12 cellular contexts compared by ENCODE assay signal in genomic region chrX:11629593-11630211, GRCh38. TPM values are rescaled to one million over a fixed set of nuclear protein-coding genes. Genes with fewer than 3 reads are reported as not detected.
DNase-seq lines count a peak whose midpoint lies in the region; ATAC-seq and TF ChIP-seq lines count a peak whose summit lies in the region.
"Had no signal": no experiment of that assay in that cellular context is flagged by ENCODE, and none has a peak within 500 bp of the region (broad histone marks: within the 10 kb centered on the region; RNA-seq: fewer than 3 reads in every experiment).

No MANE protein-coding gene starts in this region.

- H3K4me1 ChIP-seq in right atrium auricular region (no peaks in the 10 kb centered on the region), IMR-90 (ENCODE audit: control insufficient read depth, insufficient read depth, low read length) (no peaks in the 10 kb centered on the region)
- H3K4me1 ChIP-seq: A549 had no signal

- in situ Hi-C loops in IMR-90 (cut with MboI; ENCODE audit: low sequenced_read_pairs) = no loop called here

- H3K36me3 Mint-ChIP-seq in immature natural killer cell = no peaks in the 10 kb centered on the region
- H3K36me3 Mint-ChIP-seq in activated naive CD4-positive, alpha-beta T cell treated with anti-CD3 and anti-CD28 coated beads, Interleukin-2, amount 10 ng/mL, durations not matched to agents 7 days and 5 days = no peaks in the 10 kb centered on the region

- H3K18ac ChIP-seq in IMR-90 (ENCODE audit: low read depth, low read length) = no peak overlapping the region

- H4K91ac ChIP-seq in IMR-90 (ENCODE audit: insufficient read depth, low read depth, low read length) = no peak overlapping the region

- H3K9ac ChIP-seq in IMR-90 (ENCODE audit: low read depth, low read length) = no peak overlapping the region

- WGBS in IMR-90 (ENCODE audit: extremely low coverage in 2 of 2, insufficient read length in 1 of 2), 2 experiments = 0% methylated on average over 2 of the region's 4 CpGs; no CpG with 5 or more reads in 1 of the 2 experiments

- intact Hi-C loops in Right ventricle myocardium inferior (cut with DNase I) = no loop called here
- intact Hi-C loops in IMR-90 (cut with micrococcal nuclease) = no loop called here

- CTCF ChIA-PET in IMR-90 (lab: Yijun Ruan, JAX) = no interaction called here
- CTCF ChIA-PET in activated naive CD4-positive, alpha-beta T cell treated with anti-CD3 and anti-CD28 coated beads, Interleukin-2, amount 10 ng/mL, durations not matched to agents 7 days and 5 days (lab: Charles Lee) = no interaction called here

- no peak overlapping the region for H2BK15ac ChIP-seq in IMR-90 (ENCODE audit: low read depth, low read length)

- dilution Hi-C loops in IMR-90 (cut with HindIII; ENCODE audit: low sequenced_read_pairs, unreplicated experiment) = no loop called here

- H2BK5ac ChIP-seq in IMR-90 (ENCODE audit: low read depth, low read length, poor library complexity, severe bottlenecking) = no peak overlapping the region

- peaks cover 0 to 3% (median 2%) of the 10 kb centered on the region in 3 donors for H3K27me3 Mint-ChIP-seq in immature natural killer cell (ENCODE audit: low read depth in 3 of 3)
- no peaks in the 10 kb centered on the region for H3K27me3 Mint-ChIP-seq in activated naive CD4-positive, alpha-beta T cell treated with anti-CD3 and anti-CD28 coated beads, Interleukin-2, amount 10 ng/mL, durations not matched to agents 7 days and 5 days

- TF ChIP-seq POLR2A in IMR-90 (IDR thresholded peaks at IDR 0.05; ENCODE audit: low read depth, low read length) = no peak

- no peak overlapping the region for H4K8ac ChIP-seq in IMR-90 (ENCODE audit: low read depth in 2 of 2, low read length in 2 of 2)

- peak; percentile 67 for ATAC-seq in Right ventricle myocardium inferior
- ATAC-seq in IMR-90 (ENCODE audit: low read depth) = peak; percentile 49
- ATAC-seq: A549 had no signal

- H2AK5ac ChIP-seq in IMR-90 (ENCODE audit: low read depth, low read length) = no peak overlapping the region

- DNase-seq in Right ventricle myocardium inferior (ENCODE audit: missing footprints) (no peak), right atrium auricular region (ENCODE audit: low spot score) (no peak), IMR-90 (peak; percentile 51), fibroblast of villous mesenchyme (ENCODE audit: low read depth) (peak; percentile 57), dermis blood vessel endothelial cell (no peak), immature natural killer cell (no peak), NCI-H526 (lab: John Stamatoyannopoulos, UW) (no peak)
- no peak for DNase-seq in activated naive CD4-positive, alpha-beta T cell treated with anti-CD3 and anti-CD28 coated beads, Interleukin-2, amount 10 ng/mL, durations not matched to agents 7 days and 5 days
- DNase-seq: amygdala, NCI-H1436 treated with DMSO at 0.1 percent for 48 hours had no signal

- no peak overlapping the region for H2BK120ac ChIP-seq in IMR-90 (ENCODE audit: low read depth, low read length)

- no peaks in the 10 kb centered on the region for H3K4me1 Mint-ChIP-seq in immature natural killer cell
- no peaks in the 10 kb centered on the region for H3K4me1 Mint-ChIP-seq in activated naive CD4-positive, alpha-beta T cell treated with anti-CD3 and anti-CD28 coated beads, Interleukin-2, amount 10 ng/mL, durations not matched to agents 7 days and 5 days

- no peak overlapping the region for H3K14ac ChIP-seq in IMR-90 (replicated peaks; ENCODE audit: low read depth, low read length)

- H3K4me3 ChIP-seq in right atrium auricular region = no peak overlapping the region
- H3K4me3 ChIP-seq in IMR-90 (ENCODE audit: insufficient read depth, low read depth, low read length) = no peak overlapping the region
- H3K4me3 ChIP-seq in fibroblast of villous mesenchyme (ENCODE audit: low read depth, low read length) = no peak overlapping the region
- H3K4me3 ChIP-seq: A549 had no signal

- H3K56ac ChIP-seq in IMR-90 (ENCODE audit: extremely low read depth, insufficient read depth, low read length) = no peak overlapping the region

- TF ChIP-seq CTCF in right atrium auricular region (IDR thresholded peaks at IDR 0.05) (no peak), IMR-90 (conservative IDR thresholded peaks at IDR 0.05; ENCODE audit: low read depth, low read length) (no peak), fibroblast of villous mesenchyme (IDR thresholded peaks at IDR 0.05; ENCODE audit: insufficient read depth, low read depth, low read length) (no peak)

- no peak overlapping the region for H3K23ac ChIP-seq in IMR-90 (ENCODE audit: low read depth, low read length)

- H3K4ac ChIP-seq in IMR-90 (ENCODE audit: low read depth, low read length) = no peak overlapping the region

- peaks cover 3 to 10% (median 6%) of the 10 kb centered on the region in 6 donors for H3K9me3 Mint-ChIP-seq in immature natural killer cell
- H3K9me3 Mint-ChIP-seq in activated naive CD4-positive, alpha-beta T cell treated with anti-CD3 and anti-CD28 coated beads, Interleukin-2, amount 10 ng/mL, durations not matched to agents 7 days and 5 days = peaks cover 2% of the 10 kb centered on the region

- TF ChIP-seq RAD21 in IMR-90 (IDR thresholded peaks at IDR 0.05; ENCODE audit: low read length) = no peak

- H3K27ac Mint-ChIP-seq in immature natural killer cell = no peak overlapping the region
- no peak overlapping the region for H3K27ac Mint-ChIP-seq in activated naive CD4-positive, alpha-beta T cell treated with anti-CD3 and anti-CD28 coated beads, Interleukin-2, amount 10 ng/mL, durations not matched to agents 7 days and 5 days

- POLR2A ChIA-PET in IMR-90 (lab: Charles Lee; ENCODE audit: unreplicated experiment) = no interaction called here

- H2AFZ ChIP-seq in IMR-90 (replicated peaks; ENCODE audit: low read length, poor library complexity) = no peak overlapping the region

- no peak overlapping the region for H2BK20ac ChIP-seq in IMR-90 (ENCODE audit: low read depth, low read length)

- H3K27ac ChIP-seq in right atrium auricular region (no peak overlapping the region), IMR-90 (ENCODE audit: insufficient read depth, low read length) (no peak overlapping the region)
- H3K27ac ChIP-seq: A549 had no signal

- H3K36me3 ChIP-seq in right atrium auricular region (no peaks in the 10 kb centered on the region), IMR-90 (ENCODE audit: control insufficient read depth, insufficient read depth, low read length) (no peaks in the 10 kb centered on the region)

- BruUV-seq in IMR-90 (replicated peaks; lab: Mats Ljungman, UMichigan) = no TSS peak

- H3K4me3 Mint-ChIP-seq in immature natural killer cell = no peak overlapping the region
- H3K4me3 Mint-ChIP-seq in activated naive CD4-positive, alpha-beta T cell treated with anti-CD3 and anti-CD28 coated beads, Interleukin-2, amount 10 ng/mL, durations not matched to agents 7 days and 5 days = no peak overlapping the region

- no peak overlapping the region for H4K5ac ChIP-seq in IMR-90 (ENCODE audit: low read depth, low read length)

- no peak overlapping the region for H3K4me2 ChIP-seq in IMR-90 (ENCODE audit: low read depth, low read length)
- H3K4me2 ChIP-seq: A549 had no signal

- H2AK9ac ChIP-seq in IMR-90 (replicated peaks; ENCODE audit: low read depth, low read length, poor library complexity) = no peak overlapping the region

- no peaks in the 10 kb centered on the region for H3K79me1 ChIP-seq in IMR-90 (ENCODE audit: low read depth in 1 of 2, low read length in 2 of 2)

- H3K9me3 ChIP-seq in right atrium auricular region (peaks cover 0 to 29% of the 10 kb centered on the region in 2 donors), IMR-90 (ENCODE audit: control insufficient read depth, insufficient read depth, low read length) (no peaks in the 10 kb centered on the region)
- H3K9me3 ChIP-seq: A549 had no signal

- no peaks in the 10 kb centered on the region for H3K9me1 ChIP-seq in IMR-90 (ENCODE audit: insufficient read depth, low read length)

- no peaks in the 10 kb centered on the region for H4K20me1 ChIP-seq in IMR-90 (ENCODE audit: insufficient read depth, low read length)

- H3K27me3 ChIP-seq in right atrium auricular region = no peaks in the 10 kb centered on the region
- no peaks in the 10 kb centered on the region for H3K27me3 ChIP-seq in IMR-90 (ENCODE audit: control insufficient read depth, insufficient read depth, low read length)

TF ChIP-seq in IMR-90, 13 proteins besides CTCF, POLR2A, EP300 and RAD21:
- TF ChIP-seq MAFK (IDR thresholded peaks at IDR 0.05; ENCODE audit: low read depth, low read length) (no peak), MAZ (IDR thresholded peaks at IDR 0.05; ENCODE audit: borderline replicate concordance, low read depth, low read length) (no peak), NFE2L2 (IDR thresholded peaks at IDR 0.05; ENCODE audit: low read depth, low read length) (no peak), CHD1 (IDR thresholded peaks at IDR 0.05; ENCODE audit: low read depth, low read length) (no peak), ELK1 (IDR thresholded peaks at IDR 0.05; ENCODE audit: borderline replicate concordance, low read depth, low read length) (no peak), RFX5 (IDR thresholded peaks at IDR 0.05; ENCODE audit: low read depth, low read length) (no peak)

RNA-seq across cellular contexts. Expression of gene ARHGAP6, which starts 36.0 kb away (rescaled TPM):
- 3.8 TPM for total RNA-seq in Right ventricle myocardium inferior
- 1 to 10 TPM; 5.1 to 9.4 TPM for total RNA-seq in right atrium auricular region
- 1.1 and 1.8 TPM in 2 replicates for total RNA-seq in IMR-90 (2012; rRNA removed)
- 1.1 and 1.4 TPM in 2 replicates for polyA plus RNA-seq in IMR-90 (2012; rRNA removed)
- 0.36 and 1.1 TPM in 2 replicates for polyA plus RNA-seq in IMR-90 (2012; cell fraction: cytosol; rRNA removed)
- 1.7 and 3.4 TPM in 2 replicates for polyA plus RNA-seq in IMR-90 (2012; cell fraction: nucleus; rRNA removed; ENCODE audit: low replicate concordance)
- 1.7 and 1.9 TPM in 2 replicates for total RNA-seq in fibroblast of villous mesenchyme
- total RNA-seq in dermis blood vessel endothelial cell = 0.17 and 0.19 TPM in 2 replicates
- under 1 TPM in 1 of 3 donors, not detected in 2; 0.11 TPM for polyA plus RNA-seq in immature natural killer cell
- total RNA-seq: T-helper 2 cell treated with Interferon-gamma antibody and Interleukin-4, amounts not matched to agents 100 ng/mL and 5 ng/mL, for 36 hours had no signal

Comparison
In these comparisons a context has a peak if more than half of its experiments do, and no peak if none do; other contexts are left out.
1. DNase-seq: peak in IMR-90 (single experiment) and fibroblast of villous mesenchyme (single experiment); none in Right ventricle myocardium inferior (single experiment), right atrium auricular region (single experiment), dermis blood vessel endothelial cell (single experiment), immature natural killer cell (0 of 3), activated naive CD4-positive, alpha-beta T cell treated with anti-CD3 and anti-CD28 coated beads, Interleukin-2, amount 10 ng/mL, durations not matched to agents 7 days and 5 days (single experiment) and NCI-H526 (0 of 2).